In genomic region chr12:7501031-7501585, GRCh38 we compare ENCODE assay signal across 1 cellular context.
TF ChIP-seq lines count a peak whose summit lies in the region.

No MANE protein-coding gene starts in this region.

TF ChIP-seq in HepG2, 621 proteins besides CTCF, POLR2A, EP300 and RAD21:
- TF ChIP-seq PITX1 (CRISPR knock-in tag; IDR thresholded peaks at IDR 0.05), result no peak
- no peak for TF ChIP-seq ZFX (CRISPR knock-in tag; IDR thresholded peaks at IDR 0.05; ENCODE audit: low read depth)
- TF ChIP-seq ZNF3 (CRISPR knock-in tag; IDR thresholded peaks at IDR 0.05), result no peak
- no peak for TF ChIP-seq ZNF292 (CRISPR knock-in tag; IDR thresholded peaks at IDR 0.05; ENCODE audit: borderline replicate concordance, low read depth)
- TF ChIP-seq, protein P1, sequence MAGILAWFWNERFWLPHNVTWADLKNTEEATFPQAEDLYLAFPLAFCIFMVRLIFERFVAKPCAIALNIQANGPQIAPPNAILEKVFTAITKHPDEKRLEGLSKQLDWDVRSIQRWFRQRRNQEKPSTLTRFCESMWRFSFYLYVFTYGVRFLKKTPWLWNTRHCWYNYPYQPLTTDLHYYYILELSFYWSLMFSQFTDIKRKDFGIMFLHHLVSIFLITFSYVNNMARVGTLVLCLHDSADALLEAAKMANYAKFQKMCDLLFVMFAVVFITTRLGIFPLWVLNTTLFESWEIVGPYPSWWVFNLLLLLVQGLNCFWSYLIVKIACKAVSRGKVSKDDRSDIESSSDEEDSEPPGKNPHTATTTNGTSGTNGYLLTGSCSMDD (CRISPR knock-in tag; IDR thresholded peaks at IDR 0.05), result no peak
- no peak for TF ChIP-seq KMT2A (CRISPR knock-in tag; IDR thresholded peaks at IDR 0.05)
- no peak for TF ChIP-seq KLF11 (CRISPR knock-in tag; IDR thresholded peaks at IDR 0.05)
- no peak for TF ChIP-seq EHMT2 (IDR thresholded peaks at IDR 0.05; ENCODE audit: borderline replicate concordance, low read depth, low read length)
- TF ChIP-seq SALL2 (CRISPR knock-in tag; IDR thresholded peaks at IDR 0.05), result no peak
- no peak for TF ChIP-seq MTF1 (CRISPR knock-in tag; IDR thresholded peaks at IDR 0.05)
- no peak for TF ChIP-seq MTERF4 (CRISPR knock-in tag; IDR thresholded peaks at IDR 0.05)
- no peak for TF ChIP-seq GATAD2A (CRISPR knock-in tag; IDR thresholded peaks at IDR 0.05)
- no peak for TF ChIP-seq CSRNP2 (CRISPR knock-in tag; conservative IDR thresholded peaks at IDR 0.05; ENCODE audit: low read depth)
- TF ChIP-seq MXD3 (CRISPR knock-in tag; IDR thresholded peaks at IDR 0.05), result no peak
- no peak for TF ChIP-seq CEBPB (IDR thresholded peaks at IDR 0.05; ENCODE audit: borderline replicate concordance, low read depth, low read length)
- TF ChIP-seq TFE3 (CRISPR knock-in tag; IDR thresholded peaks at IDR 0.05), result no peak
- TF ChIP-seq TEAD2 (CRISPR knock-in tag; IDR thresholded peaks at IDR 0.05), result no peak
- TF ChIP-seq SIN3A (IDR thresholded peaks at IDR 0.05; ENCODE audit: borderline replicate concordance, low read depth, low read length), result no peak
- no peak for TF ChIP-seq ZNF317 (CRISPR knock-in tag; IDR thresholded peaks at IDR 0.05)
- no peak for TF ChIP-seq ZBTB7B (CRISPR knock-in tag; IDR thresholded peaks at IDR 0.05)
TF ChIP-seq in HepG2: peak in this region for 0.
